ENCODE assay signal across 19 cellular contexts in genomic region chr2:11285499-11285898, GRCh38. TPM values are rescaled to one million over a fixed set of nuclear protein-coding genes. Genes with fewer than 3 reads are reported as not detected.
DNase-seq lines count a peak whose midpoint lies in the region; ATAC-seq and TF ChIP-seq lines count a peak whose summit lies in the region.
"Had no signal": no experiment of that assay in that cellular context is flagged by ENCODE, and none has a peak within 500 bp of the region (broad histone marks: within the 10 kb centered on the region; RNA-seq: fewer than 3 reads in every experiment).

No MANE protein-coding gene starts in this region.

- no peak for DNase-seq in activated naive CD8-positive, alpha-beta T cell treated with anti-CD3 and anti-CD28 coated beads, Interleukin-2, amount 10 ng/mL, durations not matched to agents 7 days and 5 days
- no peak for DNase-seq in activated naive CD8-positive, alpha-beta T cell treated with anti-CD3 and anti-CD28 coated beads for 36 hours
- no peak for DNase-seq in HFFc6
- DNase-seq in psoas muscle, result no peak
- no peak for DNase-seq in vagina (ENCODE audit: extremely low spot score in 2 of 2)
- DNase-seq in CD14-positive monocyte (ENCODE audit: low spot score), result no peak
- DNase-seq: CD4-positive, alpha-beta T cell; CD8-positive, alpha-beta memory T cell; DMS 273 treated with DMSO at 0.1 percent for 48 hours; DMS79; EL; GDM1; GOT3 had no signal

- WGBS in psoas muscle, 3 donors, result 90 to 95% (median 93%) methylated on average over 2 of the region's 2 CpGs

- H3K9me3 ChIP-seq in psoas muscle (no peaks in the 10 kb centered on the region), vagina (no peaks in the 10 kb centered on the region)

- H3K4me1 ChIP-seq in psoas muscle, result peaks cover 45% of the 10 kb centered on the region
- H3K4me1 ChIP-seq in vagina, result peaks cover 12% of the 10 kb centered on the region
- H3K4me1 ChIP-seq: BLaER1 had no signal

- intact Hi-C loops in psoas muscle (cut with DNase I) (loop anchor here in 1 of 2 donors (5.0 kb wide), 1 partner anchor 57 kb away; the partner anchor contains the start of gene ROCK2), vagina (cut with DNase I) (no loop called here), CD14-positive monocyte (cut with micrococcal nuclease) (no loop called here)

- H3K27me3 ChIP-seq in psoas muscle (ENCODE audit: insufficient read depth in 3 of 3, low read length in 2 of 3) (no peaks in the 10 kb centered on the region), vagina (no peaks in the 10 kb centered on the region)
- H3K27me3 ChIP-seq: BLaER1 had no signal

- H3K4me3 ChIP-seq in psoas muscle (no peak overlapping the region), vagina (no peak overlapping the region)
- H3K4me3 ChIP-seq: BLaER1, GM12878, HAP-1 had no signal

- peaks cover 0 to 24% of the 10 kb centered on the region in 2 donors for H3K36me3 ChIP-seq in psoas muscle (ENCODE audit: insufficient read depth in 1 of 2, low read depth in 1 of 2)
- H3K36me3 ChIP-seq in vagina, result peaks cover 0 to 27% of the 10 kb centered on the region in 2 donors

- H3K4me1 Mint-ChIP-seq in activated naive CD8-positive, alpha-beta T cell treated with anti-CD3 and anti-CD28 coated beads, Interleukin-2, amount 10 ng/mL, durations not matched to agents 7 days and 5 days, result no peaks in the 10 kb centered on the region
- peaks cover 6% of the 10 kb centered on the region for H3K4me1 Mint-ChIP-seq in activated naive CD8-positive, alpha-beta T cell treated with anti-CD3 and anti-CD28 coated beads for 36 hours
- H3K4me1 Mint-ChIP-seq in HFFc6 (ENCODE audit: low read depth) (peaks cover 16% of the 10 kb centered on the region), CD14-positive monocyte (peaks cover 17% of the 10 kb centered on the region)

- H3K27ac ChIP-seq in psoas muscle (peak overlapping the region; percentile 77), vagina (no peak overlapping the region)
- H3K27ac ChIP-seq: 22Rv1, BLaER1, C4-2B had no signal

- H3K27ac Mint-ChIP-seq in activated naive CD8-positive, alpha-beta T cell treated with anti-CD3 and anti-CD28 coated beads, Interleukin-2, amount 10 ng/mL, durations not matched to agents 7 days and 5 days, result peak overlapping the region; percentile 21
- H3K27ac Mint-ChIP-seq in activated naive CD8-positive, alpha-beta T cell treated with anti-CD3 and anti-CD28 coated beads for 36 hours, result no peak overlapping the region
- peak overlapping the region; percentile 79 for H3K27ac Mint-ChIP-seq in HFFc6
- no peak overlapping the region for H3K27ac Mint-ChIP-seq in CD14-positive monocyte
- H3K27ac Mint-ChIP-seq: B cell; CD4-positive, alpha-beta T cell; CD8-positive, alpha-beta memory T cell had no signal

- H3K4me3 Mint-ChIP-seq in activated naive CD8-positive, alpha-beta T cell treated with anti-CD3 and anti-CD28 coated beads, Interleukin-2, amount 10 ng/mL, durations not matched to agents 7 days and 5 days, result no peak overlapping the region
- H3K4me3 Mint-ChIP-seq in activated naive CD8-positive, alpha-beta T cell treated with anti-CD3 and anti-CD28 coated beads for 36 hours, result no peak overlapping the region
- H3K4me3 Mint-ChIP-seq in HFFc6 (no peak overlapping the region), CD14-positive monocyte (no peak overlapping the region)
- H3K4me3 Mint-ChIP-seq: B cell; CD4-positive, alpha-beta T cell; CD8-positive, alpha-beta memory T cell had no signal

- H3K9me3 Mint-ChIP-seq in activated naive CD8-positive, alpha-beta T cell treated with anti-CD3 and anti-CD28 coated beads, Interleukin-2, amount 10 ng/mL, durations not matched to agents 7 days and 5 days, result peaks cover 3% of the 10 kb centered on the region
- peaks cover 18% of the 10 kb centered on the region for H3K9me3 Mint-ChIP-seq in activated naive CD8-positive, alpha-beta T cell treated with anti-CD3 and anti-CD28 coated beads for 36 hours
- H3K9me3 Mint-ChIP-seq in HFFc6 (no peaks in the 10 kb centered on the region), CD14-positive monocyte (peaks cover 3 to 16% (median 10%) of the 10 kb centered on the region in 7 donors)

- peaks cover 42% of the 10 kb centered on the region for H3K36me3 Mint-ChIP-seq in activated naive CD8-positive, alpha-beta T cell treated with anti-CD3 and anti-CD28 coated beads, Interleukin-2, amount 10 ng/mL, durations not matched to agents 7 days and 5 days
- peaks cover 43% of the 10 kb centered on the region for H3K36me3 Mint-ChIP-seq in activated naive CD8-positive, alpha-beta T cell treated with anti-CD3 and anti-CD28 coated beads for 36 hours
- peaks cover 45% of the 10 kb centered on the region for H3K36me3 Mint-ChIP-seq in HFFc6 (ENCODE audit: low read depth)
- H3K36me3 Mint-ChIP-seq in CD14-positive monocyte, result peaks cover 23 to 44% of the 10 kb centered on the region in 2 donors

- ATAC-seq in activated naive CD8-positive, alpha-beta T cell treated with anti-CD3 and anti-CD28 coated beads, Interleukin-2, amount 10 ng/mL, durations not matched to agents 7 days and 5 days (ENCODE audit: low read depth), result no peak
- no peak for ATAC-seq in psoas muscle
- ATAC-seq: GM12878 had no signal

- no peaks in the 10 kb centered on the region for H3K27me3 Mint-ChIP-seq in activated naive CD8-positive, alpha-beta T cell treated with anti-CD3 and anti-CD28 coated beads, Interleukin-2, amount 10 ng/mL, durations not matched to agents 7 days and 5 days
- no peaks in the 10 kb centered on the region for H3K27me3 Mint-ChIP-seq in activated naive CD8-positive, alpha-beta T cell treated with anti-CD3 and anti-CD28 coated beads for 36 hours
- H3K27me3 Mint-ChIP-seq in HFFc6 (ENCODE audit: insufficient read depth) (no peaks in the 10 kb centered on the region; the same call in 1 of the 2 replicates), CD14-positive monocyte (ENCODE audit: low read depth in 3 of 3) (no peaks in the 10 kb centered on the region)
- H3K27me3 Mint-ChIP-seq: B cell; CD4-positive, alpha-beta T cell; CD8-positive, alpha-beta memory T cell had no signal

- TF ChIP-seq CTCF in HFFc6 (IDR thresholded peaks at IDR 0.05), result no peak
- TF ChIP-seq CTCF in psoas muscle (IDR thresholded peaks at IDR 0.05), result no peak
- no peak for TF ChIP-seq CTCF in vagina (IDR thresholded peaks at IDR 0.05)
- TF ChIP-seq CTCF in CD14-positive monocyte (IDR thresholded peaks at IDR 0.05), result no peak

- POLR2A ChIA-PET in activated naive CD8-positive, alpha-beta T cell treated with anti-CD3 and anti-CD28 coated beads, Interleukin-2, amount 10 ng/mL, durations not matched to agents 7 days and 5 days (lab: Charles Lee), result no interaction called here

- TF ChIP-seq POLR2A in vagina (IDR thresholded peaks at IDR 0.05), result no peak

RNA-seq across cellular contexts. Expression of gene ROCK2, which starts 58.9 kb away (rescaled TPM):
- 10 to 100 TPM; 14.6 to 15.3 TPM for total RNA-seq in activated naive CD8-positive, alpha-beta T cell treated with anti-CD3 and anti-CD28 coated beads, Interleukin-2, amount 10 ng/mL, durations not matched to agents 7 days and 5 days
- 10 to 100 TPM; 12.6 to 12.7 TPM for total RNA-seq in activated naive CD8-positive, alpha-beta T cell treated with anti-CD3 and anti-CD28 coated beads for 36 hours
- total RNA-seq in HFFc6 (2021; fragmentation: NEBNext Ultra II Directional; extraction: Animal tissue kit (Norgen Biotek cat#: 25700)), result 10 to 100 TPM; 41.6 to 54.3 (median 51.7) TPM
- total RNA-seq in psoas muscle (10 to 100 TPM; 59.9 to 80.1 (median 62.4) TPM), vagina (49.4 TPM)
- polyA plus RNA-seq in psoas muscle (10 to 100 TPM; 12.1 to 84.4 (median 25.8) TPM), CD14-positive monocyte (10 to 100 TPM in 1 of 2 donors, 1 to 10 TPM in 1; 2.8 to 10.2 TPM)

Comparison
In these comparisons a context has a peak if more than half of its experiments do, and no peak if none do; other contexts are left out.
1. H3K27ac Mint-ChIP-seq: peak in activated naive CD8-positive, alpha-beta T cell treated with anti-CD3 and anti-CD28 coated beads, Interleukin-2, amount 10 ng/mL, durations not matched to agents 7 days and 5 days (single experiment) and HFFc6 (single experiment); none in activated naive CD8-positive, alpha-beta T cell treated with anti-CD3 and anti-CD28 coated beads for 36 hours (single experiment) and CD14-positive monocyte (0 of 7).